Comparison of ENCODE assay signal across 1 cellular context in genomic region chr2:189613077-189613636, GRCh38.
TF ChIP-seq lines count a peak whose summit lies in the region.

No MANE protein-coding gene starts in this region.

TF ChIP-seq in liver, 16 proteins besides CTCF, POLR2A, EP300 and RAD21 (continued from another document):
- TF ChIP-seq REST (IDR thresholded peaks at IDR 0.05): no peak
- TF ChIP-seq HNF4A (conservative IDR thresholded peaks at IDR 0.05): no peak
- TF ChIP-seq FOXA1 (IDR thresholded peaks at IDR 0.05): no peak
- TF ChIP-seq FOXA2 (IDR thresholded peaks at IDR 0.05): no peak
- TF ChIP-seq TAF1 (conservative IDR thresholded peaks at IDR 0.05): peak; percentile 18
- TF ChIP-seq JUND (IDR thresholded peaks at IDR 0.05): no peak
